ENCODE assay signal across 18 cellular contexts in the genomic region with DNA sequence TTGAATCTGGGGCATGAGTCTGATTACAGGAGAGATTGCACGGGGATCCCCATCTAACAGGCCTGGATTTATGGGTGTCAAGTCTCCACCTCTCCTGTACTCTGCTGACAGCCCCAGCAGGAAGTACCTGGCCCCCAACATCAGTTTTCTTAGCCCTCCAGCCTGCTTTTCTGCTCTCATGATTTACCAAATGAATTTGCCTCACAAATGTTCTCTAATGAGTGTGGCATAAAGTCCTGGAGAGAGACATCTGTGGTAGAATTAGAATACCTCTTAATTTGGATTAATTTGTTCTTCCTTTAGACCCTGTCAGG.
A peak's percentile ranks its signal among the peaks of the same experiment; 100 is the strongest.
DNase-seq lines count a peak whose midpoint lies in the region; ATAC-seq, FAIRE-seq and TF ChIP-seq lines count a peak whose summit lies in the region.
"Had no signal": no experiment of that assay in that cellular context is flagged by ENCODE, and none has a peak within 500 bp of the region (broad histone marks: within the 10 kb centered on the region; RNA-seq: fewer than 3 reads in every experiment).

No MANE protein-coding gene starts in this region.

- TF ChIP-seq RAD21 in HepG2 (CRISPR knock-in tag; IDR thresholded peaks at IDR 0.05), result no peak

- intact Hi-C loops in OCI-LY7 (cut with micrococcal nuclease; ENCODE audit: unreplicated experiment) (no loop called here), HepG2 (cut with micrococcal nuclease; ENCODE audit: unreplicated experiment) (loop anchor here (5.0 kb wide), 1 partner anchor 817 kb away; no protein-coding TSS in a partner anchor)

- no peak for DNase-seq in H54 (ENCODE audit: insufficient read length, low spot score)
- peak; percentile 31 for DNase-seq in OCI-LY7 (ENCODE audit: low spot score)
- no peak for DNase-seq in HepG2 (ENCODE audit: low spot score)
- no peak for DNase-seq in progenitor cell of endocrine pancreas (ENCODE audit: low spot score, unreplicated experiment)
- DNase-seq in stimulated activated CD4-positive, alpha-beta T cell treated with anti-CD3 and anti-CD28 coated beads, Interleukin-15, amount 100 ng/mL, for 24 hours, result no peak
- DNase-seq: activated CD4-positive, alpha-beta T cell treated with anti-CD3 and anti-CD28 coated beads, Interleukin-2, amount 50 U/mL, for 1 hour; MV-4-11; naive thymus-derived CD8-positive, alpha-beta T cell; NCI-H524 treated with DMSO at 0.1 percent for 48 hours; stimulated activated naive CD4-positive, alpha-beta T cell treated with Interleukin-2 at 50 U/mL for 16 hours; uterus had no signal

- no peak for TF ChIP-seq CTCF in OCI-LY7 (conservative IDR thresholded peaks at IDR 0.05; ENCODE audit: low read length)
- TF ChIP-seq CTCF in HepG2 (CRISPR knock-in tag; IDR thresholded peaks at IDR 0.05), result no peak
- TF ChIP-seq CTCF in progenitor cell of endocrine pancreas (IDR thresholded peaks at IDR 0.05; ENCODE audit: unreplicated experiment), result no peak

- peaks cover 1% of the 10 kb centered on the region for H3K36me3 Mint-ChIP-seq in progenitor cell of endocrine pancreas (ENCODE audit: insufficient read depth)
- H3K36me3 Mint-ChIP-seq: activated naive CD4-positive, alpha-beta T cell treated with anti-CD3 and anti-CD28 coated beads, Interleukin-2, amount 50 U/mL, for 72 hours; naive thymus-derived CD8-positive, alpha-beta T cell had no signal

- peak overlapping the region; percentile 50 for H3K9ac ChIP-seq in HepG2 (ENCODE audit: insufficient read depth, low read depth, low read length)

- CTCF ChIA-PET in OCI-LY7 (lab: Charles Lee; ENCODE audit: unreplicated experiment), result no interaction called here
- CTCF ChIA-PET in HepG2 (lab: Yijun Ruan, JAX; ENCODE audit: low intra/inter-chr PET ratio, low total read pairs), result no interaction called here

- TF ChIP-seq EP300 in HepG2 (IDR thresholded peaks at IDR 0.05; ENCODE audit: low read depth in 2 of 2, low read length in 2 of 2) (no peak), HepG2 (CRISPR knock-in tag; IDR thresholded peaks at IDR 0.05; ENCODE audit: borderline replicate concordance) (no peak)

- ATAC-seq in HepG2, result no peak
- ATAC-seq in HG03432 (IDR thresholded peaks at IDR 0.05; ENCODE audit: unreplicated experiment), result no peak
- no peak for ATAC-seq in GM21737 (IDR thresholded peaks at IDR 0.05; ENCODE audit: unreplicated experiment)
- no peak for ATAC-seq in SK-N-SH treated with all-trans-retinoic acid at 6 μM for 48 hours
- ATAC-seq: activated naive CD4-positive, alpha-beta T cell treated with anti-CD3 and anti-CD28 coated beads, Interleukin-2, amount 50 U/mL, for 72 hours; esophagus mucosa; naive thymus-derived CD8-positive, alpha-beta T cell had no signal

- in situ Hi-C loops in HepG2 (cut with HindIII; ENCODE audit: extremely low pct_ligation_motif_present, low pct_unique_long_range_greater_than_20kb), result no loop called here

- peaks cover 57% of the 10 kb centered on the region; the same call in 1 of the 2 replicates for H3K79me2 ChIP-seq in OCI-LY7 (ENCODE audit: insufficient read depth, low read depth, low read length)
- peaks cover 100% of the 10 kb centered on the region for H3K79me2 ChIP-seq in HepG2 (ENCODE audit: insufficient read depth, low read length)

- H3K4me1 ChIP-seq in OCI-LY7 (ENCODE audit: insufficient read depth, low read length, poor library complexity, severe bottlenecking) (peaks cover 91% of the 10 kb centered on the region), HepG2 (ENCODE audit: insufficient read depth, low read length) (peaks cover 100% of the 10 kb centered on the region)

- H3K4me2 ChIP-seq in OCI-LY7 (ENCODE audit: low read length) (peak overlapping the region; percentile 83), HepG2 (ENCODE audit: low read depth, low read length) (peak overlapping the region; percentile 57)

- whole genome bisulfite sequencing in HepG2 (ENCODE audit: low lambda C conversion rate), result 67% methylated on average over 1 of the region's 1 CpG

- no peaks in the 10 kb centered on the region for H3K27me3 Mint-ChIP-seq in progenitor cell of endocrine pancreas

- peak overlapping the region; percentile 53 for H3K4me3 ChIP-seq in OCI-LY7 (ENCODE audit: low read depth, low read length, poor library complexity, severe bottlenecking)
- H3K4me3 ChIP-seq in HepG2 (replicated peaks in 1 of 3; ENCODE audit: insufficient read depth in 1 of 3, low read depth in 2 of 3, low read length in 3 of 3), result 0 out of 6 replicates have a peak overlapping the region, but pooled peaks of 1 of the 3 experiments have one; percentile 15
- H3K4me3 ChIP-seq: uterus had no signal

- peak overlapping the region; percentile 96 for H3K27ac ChIP-seq in OCI-LY7 (ENCODE audit: low read depth, low read length, poor library complexity, severe bottlenecking)
- peak overlapping the region; percentile 84 for H3K27ac ChIP-seq in HepG2 (ENCODE audit: extremely low read length, insufficient read depth, low read length)
- H3K27ac ChIP-seq: uterus had no signal

- H4K20me1 ChIP-seq in OCI-LY7 (ENCODE audit: insufficient read depth, low read length) (no peaks in the 10 kb centered on the region), HepG2 (ENCODE audit: insufficient read depth, low read length) (peaks cover 88% of the 10 kb centered on the region)

- no peak overlapping the region for H3K4me3 Mint-ChIP-seq in progenitor cell of endocrine pancreas (ENCODE audit: low read depth)
- H3K4me3 Mint-ChIP-seq: IgD-negative memory B cell had no signal

- no peaks in the 10 kb centered on the region for H3K9me3 Mint-ChIP-seq in progenitor cell of endocrine pancreas (ENCODE audit: low read depth)
- H3K9me3 Mint-ChIP-seq: activated naive CD4-positive, alpha-beta T cell treated with anti-CD3 and anti-CD28 coated beads, Interleukin-2, amount 50 U/mL, for 72 hours; naive thymus-derived CD8-positive, alpha-beta T cell had no signal

- TF ChIP-seq POLR2A in H54 (IDR thresholded peaks at IDR 0.05; ENCODE audit: low read depth, low read length) (no peak), HepG2 (IDR thresholded peaks at IDR 0.05; ENCODE audit: insufficient read depth in 1 of 2, low read depth in 2 of 2, low read length in 2 of 2) (no peak)

- peak; percentile 62 for FAIRE-seq in H54 (lab: Jason Lieb, UNC)
- FAIRE-seq in HepG2 (lab: Jason Lieb, UNC), result no peak
- FAIRE-seq: TTC549 had no signal

- H3K27me3 ChIP-seq in HepG2 (ENCODE audit: control insufficient read depth in 1 of 2, insufficient read depth in 2 of 2, low read length in 2 of 2), result no peaks in the 10 kb centered on the region
- H3K27me3 ChIP-seq: uterus had no signal

- no TSS peak for BruUV-seq in OCI-LY7 (replicated peaks; lab: Mats Ljungman, UMichigan)
- no TSS peak for BruUV-seq in HepG2 (replicated peaks; lab: Mats Ljungman, UMichigan)

- peak overlapping the region; percentile 93 for H3K27ac Mint-ChIP-seq in progenitor cell of endocrine pancreas
- H3K27ac Mint-ChIP-seq: activated naive CD4-positive, alpha-beta T cell treated with anti-CD3 and anti-CD28 coated beads, Interleukin-2, amount 50 U/mL, for 72 hours; IgD-negative memory B cell had no signal

- peaks cover 86% of the 10 kb centered on the region for H3K4me1 Mint-ChIP-seq in progenitor cell of endocrine pancreas (ENCODE audit: low read depth)

- H2AFZ ChIP-seq in OCI-LY7 (ENCODE audit: low read length), result no peak overlapping the region
- H2AFZ ChIP-seq in HepG2 (ENCODE audit: low read length), result no peak overlapping the region

- no peaks in the 10 kb centered on the region for H3K36me3 ChIP-seq in OCI-LY7 (ENCODE audit: insufficient read depth, low read length)
- H3K36me3 ChIP-seq in HepG2 (replicated peaks in 1 of 2; ENCODE audit: control insufficient read depth in 1 of 2, insufficient read depth in 2 of 2, low read length in 2 of 2), result peaks cover 0 to 7% of the 10 kb centered on the region in 2 experiments; a peak in 1 of 5 replicates
- H3K36me3 ChIP-seq: uterus had no signal

- H3K9me2 ChIP-seq in OCI-LY7 (ENCODE audit: insufficient read depth, low read length), result no peaks in the 10 kb centered on the region

- H3K9me3 ChIP-seq in OCI-LY7 (ENCODE audit: low read length) (no peaks in the 10 kb centered on the region), HepG2 (ENCODE audit: low read length) (no peaks in the 10 kb centered on the region)
- H3K9me3 ChIP-seq: uterus had no signal

- POLR2A ChIA-PET in OCI-LY7 (lab: Charles Lee), result interaction anchor here (0.9 to 1.4 kb wide), 3 partner anchors 27 to 122 kb away, joined by 3 to 6 read pairs (median 4); no protein-coding TSS in a partner anchor
- POLR2A ChIA-PET in HepG2 (lab: Yijun Ruan, JAX), result no interaction called here

TF ChIP-seq in HepG2, 621 proteins besides CTCF, POLR2A, EP300 and RAD21 (continues in another document):
- TF ChIP-seq ZMYM2 (CRISPR knock-in tag; IDR thresholded peaks at IDR 0.05) (no peak), ZNF792 (CRISPR knock-in tag; IDR thresholded peaks at IDR 0.05) (0 out of 2 replicates have a peak, but pooled peaks have one; percentile 1), KLF9 (CRISPR knock-in tag; IDR thresholded peaks at IDR 0.05; ENCODE audit: low read depth) (no peak), MXD4 (CRISPR knock-in tag; IDR thresholded peaks at IDR 0.05) (no peak), RBFOX2 (IDR thresholded peaks at IDR 0.05; ENCODE audit: low read depth, low read length) (0 out of 2 replicates have a peak, but pooled peaks have one; percentile 10), STAG1 (CRISPR knock-in tag; IDR thresholded peaks at IDR 0.05) (no peak), RBM22 (optimal IDR thresholded peaks at IDR 0.05; ENCODE audit: low read length) (peak; percentile 96), RBM39 (IDR thresholded peaks at IDR 0.05; ENCODE audit: low read depth, low read length, poor library complexity, severe bottlenecking) (no peak)

TF ChIP-seq in SK-N-SH treated with all-trans-retinoic acid at 6 μM for 48 hours, 23 proteins besides CTCF, POLR2A, EP300 and RAD21 (continues in another document):
- TF ChIP-seq ZFP3 (CRISPR knock-in tag; IDR thresholded peaks at IDR 0.05) (no peak), ESRRG (CRISPR knock-in tag; IDR thresholded peaks at IDR 0.05) (no peak), ISL1 (CRISPR knock-in tag; IDR thresholded peaks at IDR 0.05) (no peak), ARNTL (CRISPR knock-in tag; IDR thresholded peaks at IDR 0.05; ENCODE audit: borderline replicate concordance, low read depth) (no peak), TCF4 (CRISPR knock-in tag; IDR thresholded peaks at IDR 0.05; ENCODE audit: borderline replicate concordance) (no peak), ZNF565 (CRISPR knock-in tag; conservative IDR thresholded peaks at IDR 0.05; ENCODE audit: low read depth) (no peak)
- TF ChIP-seq, protein P1, sequence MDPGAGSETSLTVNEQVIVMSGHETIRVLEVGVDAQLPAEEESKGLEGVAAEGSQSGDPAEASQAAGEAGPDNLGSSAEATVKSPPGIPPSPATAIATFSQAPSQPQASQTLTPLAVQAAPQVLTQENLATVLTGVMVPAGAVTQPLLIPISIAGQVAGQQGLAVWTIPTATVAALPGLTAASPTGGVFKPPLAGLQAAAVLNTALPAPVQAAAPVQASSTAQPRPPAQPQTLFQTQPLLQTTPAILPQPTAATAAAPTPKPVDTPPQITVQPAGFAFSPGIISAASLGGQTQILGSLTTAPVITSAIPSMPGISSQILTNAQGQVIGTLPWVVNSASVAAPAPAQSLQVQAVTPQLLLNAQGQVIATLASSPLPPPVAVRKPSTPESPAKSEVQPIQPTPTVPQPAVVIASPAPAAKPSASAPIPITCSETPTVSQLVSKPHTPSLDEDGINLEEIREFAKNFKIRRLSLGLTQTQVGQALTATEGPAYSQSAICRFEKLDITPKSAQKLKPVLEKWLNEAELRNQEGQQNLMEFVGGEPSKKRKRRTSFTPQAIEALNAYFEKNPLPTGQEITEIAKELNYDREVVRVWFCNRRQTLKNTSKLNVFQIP (CRISPR knock-in tag; IDR thresholded peaks at IDR 0.05; ENCODE audit: borderline replicate concordance, low read depth), result no peak
